Comparison of ENCODE assay signal across 8 cellular contexts in genomic region chr1:236795757-236796719, GRCh38. TPM values are rescaled to one million over a fixed set of nuclear protein-coding genes. Genes with fewer than 3 reads are reported as not detected.
A peak's percentile ranks its signal among the peaks of the same experiment; 100 is the strongest.
DNase-seq lines count a peak whose midpoint lies in the region; ATAC-seq lines count a peak whose summit lies in the region.

No MANE protein-coding gene starts in this region.

- peaks cover 0 to 10% (median 0%) of the 10 kb centered on the region in 5 donors for H3K27me3 Mint-ChIP-seq in naive thymus-derived CD4-positive, alpha-beta T cell

- POLR2A ChIA-PET in naive thymus-derived CD4-positive, alpha-beta T cell (lab: Charles Lee) = interaction anchor here (0.6 to 1.4 kb wide), 4 partner anchors 10 to 1467 kb away, joined by 3 to 6 read pairs (median 3); partner anchors contain the start of gene HEATR1

- CTCF ChIA-PET in naive thymus-derived CD4-positive, alpha-beta T cell (lab: Charles Lee) = no interaction called here

- H3K27me3 ChIP-seq in HUES64 (ENCODE audit: insufficient read depth, low read length) = peaks cover 22% of the 10 kb centered on the region; the same call in 1 of the 2 replicates
- H3K27me3 ChIP-seq in naive thymus-derived CD4-positive, alpha-beta T cell (ENCODE audit: control insufficient read depth in 2 of 2, insufficient read depth in 2 of 2, low read length in 2 of 2) = no peaks in the 10 kb centered on the region
- H3K27me3 ChIP-seq in thymus (ENCODE audit: control insufficient read depth, insufficient read depth) = peaks cover 2% of the 10 kb centered on the region

- peak overlapping the region; percentile 77 for H3K9ac ChIP-seq in HUES64 (ENCODE audit: low read depth, low read length)

- intact Hi-C loops in naive thymus-derived CD4-positive, alpha-beta T cell (cut with micrococcal nuclease) = loop anchor here (1.0 to 10.0 kb wide), 13 partner anchors 37 to 1671 kb away; partner anchors contain the start of genes ARID4B (in 2 of the 2), GGPS1 (in 2 of the 2), HEATR1 (in 2 of the 2) and ACTN2 (in 1 of the 2)

- H3K4me3 ChIP-seq in HUES64 (ENCODE audit: low read length) (peak overlapping the region; percentile 93), thymus (ENCODE audit: low read length) (peak overlapping the region; percentile 71)
- H3K4me3 ChIP-seq in naive thymus-derived CD4-positive, alpha-beta T cell (ENCODE audit: low read length) = peak overlapping the region; percentile 61

- H3K36me3 Mint-ChIP-seq in naive thymus-derived CD4-positive, alpha-beta T cell = peaks cover 0 to 8% (median 0%) of the 10 kb centered on the region in 5 donors

- H3K4me1 ChIP-seq in HUES64 (ENCODE audit: insufficient read depth, low read length) = no peaks in the 10 kb centered on the region; the same call in 1 of the 2 replicates
- peaks cover 13 to 14% of the 10 kb centered on the region in 2 donors for H3K4me1 ChIP-seq in naive thymus-derived CD4-positive, alpha-beta T cell (ENCODE audit: control insufficient read depth in 2 of 2, insufficient read depth in 2 of 2, low read length in 2 of 2)
- H3K4me1 ChIP-seq in thymus (ENCODE audit: control insufficient read depth, insufficient read depth, low read length) = peaks cover 11% of the 10 kb centered on the region

- 9% methylated on average over 40 of the region's 41 CpGs for WGBS in HUES64
- 2% methylated on average over 41 of the region's 41 CpGs for WGBS in thymus

- no peaks in the 10 kb centered on the region for H3K9me3 Mint-ChIP-seq in naive thymus-derived CD4-positive, alpha-beta T cell

- DNase-seq in ELR (ENCODE audit: low read depth) = peak; percentile 65
- DNase-seq in activated CD4-positive, alpha-beta T cell treated with anti-CD3 and anti-CD28 coated beads for 48 hours = peak; percentile 81
- DNase-seq in epithelial cell of prostate (ENCODE audit: low read depth, low spot score) = no peak
- peak in 5 of 9 donors; percentile 63 to 81 (median 76) for DNase-seq in naive thymus-derived CD4-positive, alpha-beta T cell
- DNase-seq in HK-2 (ENCODE audit: unreplicated experiment) = no peak

- H3K27ac ChIP-seq in HUES64 (ENCODE audit: low read depth, low read length) = no peak overlapping the region
- peak overlapping the region; percentile 81 for H3K27ac ChIP-seq in epithelial cell of prostate
- H3K27ac ChIP-seq in naive thymus-derived CD4-positive, alpha-beta T cell (ENCODE audit: low read depth, low read length) = peak overlapping the region; percentile 98
- H3K27ac ChIP-seq in thymus (ENCODE audit: low read depth) = peak overlapping the region; percentile 93

- H3K9me3 ChIP-seq in HUES64 (ENCODE audit: insufficient read depth, low read depth, low read length) = no peaks in the 10 kb centered on the region
- H3K9me3 ChIP-seq in naive thymus-derived CD4-positive, alpha-beta T cell (ENCODE audit: control insufficient read depth in 2 of 3, low read length in 3 of 3) = no peaks in the 10 kb centered on the region
- no peaks in the 10 kb centered on the region for H3K9me3 ChIP-seq in thymus (ENCODE audit: control insufficient read depth)

- H3K4me1 Mint-ChIP-seq in naive thymus-derived CD4-positive, alpha-beta T cell = peaks cover 18 to 56% (median 49%) of the 10 kb centered on the region in 7 donors

- H3K4me3 Mint-ChIP-seq in naive thymus-derived CD4-positive, alpha-beta T cell = peak overlapping the region; percentile 87 to 99 (median 95)

- peak overlapping the region; percentile 93 to 100 (median 97) for H3K27ac Mint-ChIP-seq in naive thymus-derived CD4-positive, alpha-beta T cell

- peak; percentile 30 for ATAC-seq in GM21526 (IDR thresholded peaks at IDR 0.05; ENCODE audit: low FRiP score, unreplicated experiment)
- ATAC-seq in naive thymus-derived CD4-positive, alpha-beta T cell = peak; percentile 66

- H3K36me3 ChIP-seq in HUES64 (ENCODE audit: insufficient read depth, low read length) (no peaks in the 10 kb centered on the region), thymus (ENCODE audit: control insufficient read depth, insufficient read depth) (no peaks in the 10 kb centered on the region)
- H3K36me3 ChIP-seq in naive thymus-derived CD4-positive, alpha-beta T cell (ENCODE audit: control insufficient read depth in 2 of 3, insufficient read depth in 3 of 3, low read length in 3 of 3) = peaks cover 0 to 6% (median 0%) of the 10 kb centered on the region in 3 experiments

RNA-seq across cellular contexts. Expression of gene MTR, which starts 0.9 kb away (rescaled TPM):
- 7.2 TPM for polyA plus RNA-seq in HUES64 (2013, experiment 1 of 2)
- 8.7 TPM for polyA plus RNA-seq in HUES64 (2013, experiment 2 of 2)
- total RNA-seq in naive thymus-derived CD4-positive, alpha-beta T cell = 10 to 100 TPM; 42.9 to 78.8 (median 49.4) TPM
- polyA plus RNA-seq in naive thymus-derived CD4-positive, alpha-beta T cell = 10 to 100 TPM; 19.8 to 23.0 TPM
- polyA plus RNA-seq in thymus = 12.5 TPM

Comparison
In these comparisons a context has a peak if more than half of its experiments do, and no peak if none do; other contexts are left out.
1. DNase-seq: peak in ELR (single experiment), activated CD4-positive, alpha-beta T cell treated with anti-CD3 and anti-CD28 coated beads for 48 hours (single experiment) and naive thymus-derived CD4-positive, alpha-beta T cell (5 of 9); none in epithelial cell of prostate (single experiment) and HK-2 (single experiment).
2. Peak in every context shown above with its lines, with median percentiles within 50 percentile points of each other: H3K4me3 ChIP-seq.